Comparison of ENCODE assay signal across 16 cellular contexts in genomic region chr11:45590743-45591142, GRCh38.
DNase-seq lines count a peak whose midpoint lies in the region; ATAC-seq and TF ChIP-seq lines count a peak whose summit lies in the region.
"Had no signal": no experiment of that assay in that cellular context is flagged by ENCODE, and none has a peak within 500 bp of the region (broad histone marks: within the 10 kb centered on the region; RNA-seq: fewer than 3 reads in every experiment).

No MANE protein-coding gene starts in this region.

- intact Hi-C loops in posterior cingulate gyrus (cut with DNase I) (no loop called here), sciatic nerve (cut with DNase I) (loop anchor here (1.0 kb wide), 1 partner anchor 23 kb away; no protein-coding TSS in a partner anchor)

- no peak overlapping the region for H3K4me3 ChIP-seq in LNCaP clone FGC (ENCODE audit: low read depth, low read length)
- H3K4me3 ChIP-seq: left lung had no signal

- TF ChIP-seq CTCF in LNCaP clone FGC (IDR thresholded peaks at IDR 0.05; ENCODE audit: control insufficient read depth, extremely low read depth, insufficient read depth), result no peak

- ATAC-seq in GM18519 (IDR thresholded peaks at IDR 0.05; ENCODE audit: low FRiP score, unreplicated experiment), result no peak
- ATAC-seq in sciatic nerve, result no peak
- ATAC-seq: esophagus mucosa, left lung had no signal

- DNase-seq in DMS 273 (lab: John Stamatoyannopoulos, UW; ENCODE audit: unreplicated experiment), result peak; percentile 52
- no peak for DNase-seq in DMS 273 treated with DMSO at 0.1 percent for 48 hours (lab: John Stamatoyannopoulos, UW)
- DNase-seq in LNCaP clone FGC (ENCODE audit: low read depth), result peak; percentile 27
- peak in 33 of 61 donors; percentile 3 to 75 (median 26) for DNase-seq in caudate nucleus (lab: John Stamatoyannopoulos, UW)
- DNase-seq in posterior cingulate gyrus, result peak in 6 of 10 donors; percentile 21 to 67 (median 26)
- DNase-seq in sciatic nerve (ENCODE audit: low spot score), result no peak
- no peak for DNase-seq in NCI-H1436 (lab: John Stamatoyannopoulos, UW)
- DNase-seq: activated CD4-positive, alpha-beta memory T cell treated with anti-CD3 and anti-CD28 coated beads, Interleukin-2, amount 10 ng/mL, durations not matched to agents 7 days and 5 days; Kasumi-1; left lung; NCI-H2081 treated with DMSO at 0.1 percent for 48 hours had no signal

- no peak overlapping the region for H3K27ac ChIP-seq in caudate nucleus (ENCODE audit: low read depth, low read length)
- H3K27ac ChIP-seq: 22Rv1, HL-60, left lung, parathyroid adenoma had no signal

Comparison
In these comparisons a context has a peak if more than half of its experiments do, and no peak if none do; other contexts are left out.
1. DNase-seq: peak in DMS 273 (single experiment), LNCaP clone FGC (single experiment), caudate nucleus (33 of 61) and posterior cingulate gyrus (6 of 10); none in DMS 273 treated with DMSO at 0.1 percent for 48 hours (single experiment), sciatic nerve (single experiment) and NCI-H1436 (single experiment).